ENCODE assay signal across 18 cellular contexts in the genomic region with DNA sequence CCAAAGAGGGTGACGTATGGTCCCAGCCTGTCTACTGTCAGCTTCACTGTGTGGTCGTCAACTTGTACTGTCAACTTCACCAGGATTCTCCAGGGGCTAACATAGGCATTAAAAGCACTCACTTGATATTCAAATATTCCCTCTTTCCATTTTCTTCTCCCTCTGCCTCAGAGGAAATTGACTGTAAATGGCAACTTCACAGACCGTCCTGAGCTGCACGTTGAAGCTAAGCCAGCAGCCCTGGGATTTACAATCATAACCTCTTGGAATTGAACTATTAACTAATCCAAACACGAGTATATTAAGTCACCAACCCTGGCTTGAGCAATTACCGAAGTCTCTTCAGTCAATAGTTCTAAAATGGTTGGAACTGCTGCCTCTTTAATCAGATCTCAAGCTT. TPM values are rescaled to one million over a fixed set of nuclear protein-coding genes. Genes with fewer than 3 reads are reported as not detected.
A peak's percentile ranks its signal among the peaks of the same experiment; 100 is the strongest.
DNase-seq lines count a peak whose midpoint lies in the region; ATAC-seq, FAIRE-seq and TF ChIP-seq lines count a peak whose summit lies in the region.
"Had no signal": no experiment of that assay in that cellular context is flagged by ENCODE, and none has a peak within 500 bp of the region (broad histone marks: within the 10 kb centered on the region; RNA-seq: fewer than 3 reads in every experiment).

No MANE protein-coding gene starts in this region.

- TF ChIP-seq CTCF in left ventricle myocardium inferior (IDR thresholded peaks at IDR 0.05; ENCODE audit: borderline replicate concordance) (no peak), K562 (IDR thresholded peaks at IDR 0.05 in 2 of 3, conservative IDR thresholded peaks at IDR 0.05 in 1 of 3; ENCODE audit: insufficient read depth in 2 of 3, low read depth in 1 of 3, low read length in 3 of 3) (no peak), endodermal cell (conservative IDR thresholded peaks at IDR 0.05) (no peak), vagina (IDR thresholded peaks at IDR 0.05) (no peak)

- no peaks in the 10 kb centered on the region for H3K36me3 ChIP-seq in left ventricle myocardium inferior
- H3K36me3 ChIP-seq in K562 (ENCODE audit: control insufficient read depth, insufficient read depth, low read length): no peaks in the 10 kb centered on the region
- H3K36me3 ChIP-seq in endodermal cell (ENCODE audit: control insufficient read depth, insufficient read depth, low read length): no peaks in the 10 kb centered on the region
- no peaks in the 10 kb centered on the region for H3K36me3 ChIP-seq in vagina

- H3K9ac ChIP-seq in K562 (ENCODE audit: insufficient read depth in 1 of 2, low read depth in 2 of 2, low read length in 2 of 2): no peak overlapping the region
- H3K9ac ChIP-seq in endodermal cell (ENCODE audit: extremely low read depth, low read length, poor library complexity, severe bottlenecking): no peak overlapping the region

- no peak for FAIRE-seq in K562 (lab: Jason Lieb, UNC)
- FAIRE-seq: GM12891, GM18507 had no signal

- H3K4me3 Mint-ChIP-seq in endodermal cell: no peak overlapping the region
- H3K4me3 Mint-ChIP-seq: CD4-positive, alpha-beta memory T cell; GM23338; H9 had no signal

- no peaks in the 10 kb centered on the region for H4K20me1 ChIP-seq in K562 (replicated peaks; ENCODE audit: control insufficient read depth, insufficient read depth, low read length)

- no peak overlapping the region for H3K4me3 ChIP-seq in left ventricle myocardium inferior
- H3K4me3 ChIP-seq in K562: no peak overlapping the region
- no peak overlapping the region for H3K4me3 ChIP-seq in endodermal cell (ENCODE audit: low read length)
- no peak overlapping the region for H3K4me3 ChIP-seq in vagina
- H3K4me3 ChIP-seq: GM23338 had no signal

- WGBS in K562 (ENCODE audit: insufficient coverage, low coverage, missing lambda C conversion rate): 81% methylated on average over 6 of the region's 6 CpGs
- 88 to 96% methylated on average over 5 to 6 of the region's 6 CpGs for WGBS in endodermal cell (ENCODE audit: insufficient coverage in 1 of 2, insufficient read length in 1 of 2), 2 experiments

- in situ Hi-C loops in K562 (cut with MboI): no loop called here

- peaks cover 9% of the 10 kb centered on the region for H3K9me3 ChIP-seq in left ventricle myocardium inferior (replicated peaks)
- peaks cover 5% of the 10 kb centered on the region; the same call in 1 of the 2 replicates for H3K9me3 ChIP-seq in K562 (replicated peaks; ENCODE audit: control insufficient read depth, insufficient read depth, low read depth, low read length)
- peaks cover 15% of the 10 kb centered on the region for H3K9me3 ChIP-seq in endodermal cell (ENCODE audit: control insufficient read depth, low read length)
- no peaks in the 10 kb centered on the region for H3K9me3 ChIP-seq in vagina

- ATAC-seq in left cardiac atrium (no peak), K562 (no peak)
- ATAC-seq: GM23338, HCT116 had no signal

- peaks cover 16% of the 10 kb centered on the region for H3K9me3 Mint-ChIP-seq in endodermal cell

- POLR2A ChIA-PET in K562 (lab: Yijun Ruan, JAX): no interaction called here

- TF ChIP-seq EP300 in K562 (IDR thresholded peaks at IDR 0.05; ENCODE audit: low read length): no peak

- no TSS peak for BruUV-seq in K562 (replicated peaks; lab: Mats Ljungman, UMichigan)

- no peaks in the 10 kb centered on the region for H3K79me2 ChIP-seq in K562 (ENCODE audit: control insufficient read depth, insufficient read depth, low read length)

- H3K27me3 ChIP-seq in left ventricle myocardium inferior (ENCODE audit: low read depth) (no peaks in the 10 kb centered on the region), K562 (ENCODE audit: control insufficient read depth in 2 of 2, insufficient read depth in 2 of 2, low read length in 2 of 2) (no peaks in the 10 kb centered on the region), endodermal cell (ENCODE audit: control insufficient read depth, insufficient read depth, low read length, poor library complexity, severe bottlenecking) (no peaks in the 10 kb centered on the region), vagina (no peaks in the 10 kb centered on the region)

- H3K9me1 ChIP-seq in K562 (ENCODE audit: control insufficient read depth, insufficient read depth, low read length): peaks cover 3% of the 10 kb centered on the region

- H3K27ac Mint-ChIP-seq in endodermal cell: no peak overlapping the region
- H3K27ac Mint-ChIP-seq: GM23338 had no signal

- intact Hi-C loops in left ventricle myocardium inferior (cut with micrococcal nuclease): no loop called here
- intact Hi-C loops in left cardiac atrium (cut with DNase I): no loop called here
- intact Hi-C loops in K562 (cut with micrococcal nuclease): no loop called here
- intact Hi-C loops in vagina (cut with DNase I): no loop called here

- DNase-seq in left ventricle myocardium inferior: no peak
- DNase-seq in left cardiac atrium: no peak
- DNase-seq in K562 (ENCODE audit: extremely low read depth in 1 of 4, low spot score in 3 of 4): no peak
- peak; percentile 9 for DNase-seq in endodermal cell
- peak; percentile 25 to 37 for DNase-seq in vagina (ENCODE audit: extremely low spot score in 2 of 2)
- no peak for DNase-seq in putamen (ENCODE audit: low spot score)
- DNase-seq: C1 segment of cervical spinal cord; Calu3; CD4-positive, alpha-beta memory T cell; COR-L47; DMS53; DMS79 treated with DMSO at 0.1 percent for 48 hours; GF-D8 had no signal

- TF ChIP-seq RAD21 in K562 (CRISPR knock-in tag; conservative IDR thresholded peaks at IDR 0.05 in 1 of 2, IDR thresholded peaks at IDR 0.05 in 1 of 2): no peak

- peak overlapping the region; percentile 76 for H3K27ac ChIP-seq in left ventricle myocardium inferior (replicated peaks)
- H3K27ac ChIP-seq in K562 (ENCODE audit: extremely low read depth, low read depth, low read length): no peak overlapping the region
- H3K27ac ChIP-seq in endodermal cell (ENCODE audit: low read depth, low read length): no peak overlapping the region
- no peak overlapping the region for H3K27ac ChIP-seq in vagina

- peaks cover 8% of the 10 kb centered on the region for H3K4me1 Mint-ChIP-seq in endodermal cell
- H3K4me1 Mint-ChIP-seq: CD4-positive, alpha-beta memory T cell had no signal

- TF ChIP-seq POLR2A in K562 (conservative IDR thresholded peaks at IDR 0.05) (no peak), vagina (IDR thresholded peaks at IDR 0.05) (no peak)

- no peak overlapping the region for H3K4me2 ChIP-seq in K562 (ENCODE audit: insufficient read depth, low read length)
- H3K4me2 ChIP-seq: GM23338 had no signal

- no peaks in the 10 kb centered on the region for H3K27me3 Mint-ChIP-seq in endodermal cell (ENCODE audit: insufficient read depth)

- H3K4me1 ChIP-seq in left ventricle myocardium inferior: peaks cover 22% of the 10 kb centered on the region
- H3K4me1 ChIP-seq in K562 (replicated peaks in 1 of 2; ENCODE audit: control insufficient read depth in 2 of 2, insufficient read depth in 2 of 2, low read length in 2 of 2): peaks cover 13 to 35% of the 10 kb centered on the region in 2 experiments; a peak in 4 of 5 replicates
- peaks cover 3% of the 10 kb centered on the region for H3K4me1 ChIP-seq in endodermal cell (ENCODE audit: control insufficient read depth, insufficient read depth, low read length)
- no peaks in the 10 kb centered on the region for H3K4me1 ChIP-seq in vagina

- 0 out of 2 replicates have a peak overlapping the region, but pooled peaks have one; percentile 9 for H2AFZ ChIP-seq in K562 (ENCODE audit: low read depth, low read length)
- H2AFZ ChIP-seq: GM23338 had no signal

- CTCF ChIA-PET in K562 (lab: Yijun Ruan, JAX; ENCODE audit: low intra/inter-chr PET ratio): no interaction called here

- H3K36me3 Mint-ChIP-seq in endodermal cell (ENCODE audit: low read depth): no peaks in the 10 kb centered on the region
- H3K36me3 Mint-ChIP-seq: CD4-positive, alpha-beta memory T cell had no signal

TF ChIP-seq in K562, 482 proteins besides CTCF, POLR2A, EP300 and RAD21 (continues in another document):
- TF ChIP-seq PTBP1 (IDR thresholded peaks at IDR 0.05; ENCODE audit: low read depth, low read length): no peak
- TF ChIP-seq, protein P1, sequence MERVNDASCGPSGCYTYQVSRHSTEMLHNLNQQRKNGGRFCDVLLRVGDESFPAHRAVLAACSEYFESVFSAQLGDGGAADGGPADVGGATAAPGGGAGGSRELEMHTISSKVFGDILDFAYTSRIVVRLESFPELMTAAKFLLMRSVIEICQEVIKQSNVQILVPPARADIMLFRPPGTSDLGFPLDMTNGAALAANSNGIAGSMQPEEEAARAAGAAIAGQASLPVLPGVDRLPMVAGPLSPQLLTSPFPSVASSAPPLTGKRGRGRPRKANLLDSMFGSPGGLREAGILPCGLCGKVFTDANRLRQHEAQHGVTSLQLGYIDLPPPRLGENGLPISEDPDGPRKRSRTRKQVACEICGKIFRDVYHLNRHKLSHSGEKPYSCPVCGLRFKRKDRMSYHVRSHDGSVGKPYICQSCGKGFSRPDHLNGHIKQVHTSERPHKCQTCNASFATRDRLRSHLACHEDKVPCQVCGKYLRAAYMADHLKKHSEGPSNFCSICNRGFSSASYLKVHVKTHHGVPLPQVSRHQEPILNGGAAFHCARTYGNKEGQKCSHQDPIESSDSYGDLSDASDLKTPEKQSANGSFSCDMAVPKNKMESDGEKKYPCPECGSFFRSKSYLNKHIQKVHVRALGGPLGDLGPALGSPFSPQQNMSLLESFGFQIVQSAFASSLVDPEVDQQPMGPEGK (CRISPR knock-in tag; IDR thresholded peaks at IDR 0.05; ENCODE audit: borderline replicate concordance): no peak

RNA-seq across cellular contexts. Expression of a gene that starts 38.5 kb away (rescaled TPM):
- 426 TPM for total RNA-seq in left ventricle myocardium inferior
- 100 to 1,000 TPM; 261 to 360 TPM for total RNA-seq in left cardiac atrium
- 0.28 and 2.2 TPM in 2 replicates for total RNA-seq in K562 (2011; cell fraction: chromatin; rRNA removed; ENCODE audit: low replicate concordance)
- 0.53 and 1.0 TPM in 2 replicates for total RNA-seq in K562 (2011; cell fraction: nucleolus; rRNA removed)
- total RNA-seq in K562 (2011; cell fraction: nucleoplasm; rRNA removed): 0.53 and 0.59 TPM in 2 replicates
- not detected in 2 replicates for total RNA-seq in K562 (2014; rRNA removed)
- not detected in 2 replicates for total RNA-seq in K562 (2014; rRNA removed; fragmentation: Illumina TruSeq; extraction: Trizol)
- total RNA-seq in K562 (2015; rRNA removed; fragmentation: Illumina TruSeq; extraction: Trizol): 0.04 TPM in 1 of 2 replicates, not detected in the other
- 0.04 and 0.31 TPM in 2 replicates for total RNA-seq in K562 (2021)
- polyA plus RNA-seq in K562 (2011; rRNA removed): 0.26 and 0.76 TPM in 2 replicates
- polyA plus RNA-seq in K562 (2011; cell fraction: cytosol; rRNA removed): 0.39 and 0.62 TPM in 2 replicates
- polyA plus RNA-seq in K562 (2011; cell fraction: nucleus; rRNA removed): 3.3 and 5.9 TPM in 2 replicates
- polyA plus RNA-seq in K562 (2012): 0.08 and 0.17 TPM in 2 replicates
- 0.04 TPM in 1 of 2 replicates, not detected in the other for polyA plus RNA-seq in K562 (2014; fragmentation: Illumina TruSeq; extraction: Trizol)
- not detected for polyA plus RNA-seq in K562 (2014; fragmentation: Nextera tagmentation; extraction: Ambion mirVana)
- polyA plus RNA-seq in K562 (2014; rRNA removed): 0.05 and 0.11 TPM in 2 replicates
- polyA minus RNA-seq in K562 (2011; rRNA and poly(A)+ RNA removed): not detected in 2 replicates
- not detected in 2 replicates for polyA minus RNA-seq in K562 (2011; cell fraction: cytosol; rRNA and poly(A)+ RNA removed)
- 1.1 and 2.2 TPM in 2 replicates for polyA minus RNA-seq in K562 (2011; cell fraction: nucleus; rRNA and poly(A)+ RNA removed)
- 10 to 100 TPM; 13.4 to 20.2 TPM for total RNA-seq in endodermal cell
- 8.0 TPM for polyA plus RNA-seq in endodermal cell (2013, experiment 1 of 2)
- 5.3 TPM for polyA plus RNA-seq in endodermal cell (2013, experiment 2 of 2)
- total RNA-seq in vagina: 13.5 TPM
- total RNA-seq: CD4-positive, alpha-beta memory T cell had no signal
- polyA plus RNA-seq: CD4-positive, alpha-beta memory T cell had no signal

Comparison
In these comparisons a context has a peak if more than half of its experiments do, and no peak if none do; other contexts are left out.
1. DNase-seq: peak in endodermal cell (single experiment) and vagina (2 of 2); none in left ventricle myocardium inferior (single experiment), left cardiac atrium (single experiment), K562 (0 of 4) and putamen (single experiment).
2. RNA of a gene that starts 38.5 kb away (total RNA-seq): 426 TPM in left ventricle myocardium inferior (single experiment) and 261 to 360 TPM in left cardiac atrium; 13.4 to 20.2 TPM in endodermal cell, 13.5 TPM in vagina (single experiment) and 0.04 to 2.2 TPM in K562; every median in the first group is over 10 times any median in the second.